16 cellular contexts compared by ENCODE assay signal in genomic region chr13:30364876-30365275, GRCh38. TPM values are rescaled to one million over a fixed set of nuclear protein-coding genes. Genes with fewer than 3 reads are reported as not detected.
A peak's percentile ranks its signal among the peaks of the same experiment; 100 is the strongest.
DNase-seq lines count a peak whose midpoint lies in the region; ATAC-seq and TF ChIP-seq lines count a peak whose summit lies in the region.
"Had no signal": no experiment of that assay in that cellular context is flagged by ENCODE, and none has a peak within 500 bp of the region (broad histone marks: within the 10 kb centered on the region; RNA-seq: fewer than 3 reads in every experiment).

No MANE protein-coding gene starts in this region.

- H3K9me3 Mint-ChIP-seq in nephron: no peaks in the 10 kb centered on the region
- H3K9me3 Mint-ChIP-seq: CD4-positive, alpha-beta T cell had no signal

- H3K27ac ChIP-seq in BLaER1 treated with 17β-estradiol and CSF1 and Interleukin-3, amounts not matched to agents 10 nM and 100 nM: peak overlapping the region in 9 of 11 experiments; percentile 7 to 96 (median 71); a peak in 17 of 22 replicates
- no peak overlapping the region for H3K27ac ChIP-seq in effector memory CD4-positive, alpha-beta T cell (ENCODE audit: insufficient read depth, low read length, poor library complexity, severe bottlenecking)
- H3K27ac ChIP-seq: adrenal gland, KMS-11 had no signal

- no peaks in the 10 kb centered on the region for H3K27me3 ChIP-seq in BLaER1 treated with 17β-estradiol and CSF1 and Interleukin-3, amounts not matched to agents 10 nM and 100 nM
- no peaks in the 10 kb centered on the region for H3K27me3 ChIP-seq in effector memory CD4-positive, alpha-beta T cell (replicated peaks; ENCODE audit: control insufficient read depth, insufficient read depth, low read length, poor library complexity, severe bottlenecking)
- H3K27me3 ChIP-seq: adrenal gland, dorsolateral prefrontal cortex had no signal

- ATAC-seq in GM18520 (IDR thresholded peaks at IDR 0.05; ENCODE audit: unreplicated experiment): no peak

- peak; percentile 42 for DNase-seq in M059J (ENCODE audit: low read depth)
- DNase-seq in fibroblast of mammary gland (ENCODE audit: low read depth): peak; percentile 25
- no peak for DNase-seq in stimulated activated naive CD4-positive, alpha-beta T cell (lab: John Stamatoyannopoulos, UW)
- DNase-seq in effector memory CD4-positive, alpha-beta T cell: no peak
- DNase-seq in superior temporal gyrus (ENCODE audit: extremely low spot score): no peak
- DNase-seq: activated CD4-positive, CD25-positive, alpha-beta regulatory T cell treated with anti-CD3 and anti-CD28 coated beads, Interleukin-2, amount 50 U/mL, for 72 hours; CD4-positive, alpha-beta T cell; dorsolateral prefrontal cortex; head of caudate nucleus; NCI-H2029 had no signal

- peak overlapping the region in 7 of 11 experiments; percentile 3 to 51 (median 34); a peak in 12 of 22 replicates for H3K9ac ChIP-seq in BLaER1 treated with 17β-estradiol and CSF1 and Interleukin-3, amounts not matched to agents 10 nM and 100 nM
- H3K9ac ChIP-seq: KMS-11 had no signal

- H4K20me1 ChIP-seq in BLaER1 treated with 17β-estradiol and CSF1 and Interleukin-3, amounts not matched to agents 10 nM and 100 nM: no peaks in the 10 kb centered on the region

- H3K27ac Mint-ChIP-seq in nephron: peak overlapping the region; percentile 46 to 89 (median 70)
- H3K27ac Mint-ChIP-seq: CD4-positive, alpha-beta T cell had no signal

- peak overlapping the region in 5 of 10 experiments; percentile 2 to 18 (median 9); a peak in 2 of 20 replicates for H3K4me3 ChIP-seq in BLaER1 treated with 17β-estradiol and CSF1 and Interleukin-3, amounts not matched to agents 10 nM and 100 nM
- H3K4me3 ChIP-seq in fibroblast of mammary gland (ENCODE audit: control insufficient read depth, low read depth, low read length): no peak overlapping the region
- no peak overlapping the region for H3K4me3 ChIP-seq in effector memory CD4-positive, alpha-beta T cell (ENCODE audit: insufficient read depth, low read depth, low read length, poor library complexity, severe bottlenecking)
- H3K4me3 ChIP-seq: adrenal gland, dorsolateral prefrontal cortex had no signal

- H3K27me3 Mint-ChIP-seq in nephron (ENCODE audit: low read depth): no peaks in the 10 kb centered on the region
- H3K27me3 Mint-ChIP-seq: CD4-positive, alpha-beta T cell had no signal

- peak overlapping the region; percentile 70 to 97 (median 81) for H3K4me2 ChIP-seq in BLaER1 treated with 17β-estradiol and CSF1 and Interleukin-3, amounts not matched to agents 10 nM and 100 nM
- H3K4me2 ChIP-seq: KMS-11 had no signal

- H3K36me3 ChIP-seq in BLaER1 treated with 17β-estradiol and CSF1 and Interleukin-3, amounts not matched to agents 10 nM and 100 nM: peaks cover 0 to 96% (median 25%) of the 10 kb centered on the region in 11 experiments; a peak in 14 of 22 replicates
- H3K36me3 ChIP-seq in effector memory CD4-positive, alpha-beta T cell (ENCODE audit: control insufficient read depth, insufficient read depth, low read length): peaks cover 31% of the 10 kb centered on the region
- H3K36me3 ChIP-seq: adrenal gland had no signal

- TF ChIP-seq CTCF in fibroblast of mammary gland (conservative IDR thresholded peaks at IDR 0.05; ENCODE audit: control insufficient read depth, insufficient read depth, low read depth, low read length): no peak
- TF ChIP-seq CTCF in nephron (IDR thresholded peaks at IDR 0.05; ENCODE audit: unreplicated experiment in 3 of 3): no peak

- peaks cover 0 to 4% (median 0%) of the 10 kb centered on the region in 11 experiments; a peak in 4 of 22 replicates for H3K9me3 ChIP-seq in BLaER1 treated with 17β-estradiol and CSF1 and Interleukin-3, amounts not matched to agents 10 nM and 100 nM (replicated peaks in 1 of 11)
- H3K9me3 ChIP-seq in effector memory CD4-positive, alpha-beta T cell (ENCODE audit: control insufficient read depth, low read length): no peaks in the 10 kb centered on the region
- H3K9me3 ChIP-seq: adrenal gland had no signal

- H3K4me3 Mint-ChIP-seq in nephron: no peak overlapping the region
- H3K4me3 Mint-ChIP-seq: CD4-positive, alpha-beta T cell had no signal

- peaks cover 43 to 97% (median 91%) of the 10 kb centered on the region in 10 experiments for H3K4me1 ChIP-seq in BLaER1 treated with 17β-estradiol and CSF1 and Interleukin-3, amounts not matched to agents 10 nM and 100 nM
- H3K4me1 ChIP-seq in effector memory CD4-positive, alpha-beta T cell (ENCODE audit: control insufficient read depth, insufficient read depth, low read length, poor library complexity, severe bottlenecking): peaks cover 11% of the 10 kb centered on the region

- peaks cover 41% of the 10 kb centered on the region for H3K4me1 Mint-ChIP-seq in nephron

- H3K36me3 Mint-ChIP-seq in nephron (ENCODE audit: low read depth): no peaks in the 10 kb centered on the region

RNA-seq across cellular contexts. Expression of gene UBE2L5, which starts 57.4 kb away (rescaled TPM):
- total RNA-seq in M059J (2014; rRNA removed; shearing (Covaris generic)): not detected in 2 replicates
- total RNA-seq: mononuclear cell had no signal

RNA-seq across cellular contexts. Expression of gene KATNAL1, which starts 57.5 kb away (rescaled TPM):
- 20.7 and 28.2 TPM in 2 replicates for total RNA-seq in M059J (2014; rRNA removed; shearing (Covaris generic))

Comparison
In these comparisons a context has a peak if more than half of its experiments do, and no peak if none do; other contexts are left out.
1. DNase-seq: peak in M059J (single experiment) and fibroblast of mammary gland (single experiment); none in stimulated activated naive CD4-positive, alpha-beta T cell (0 of 6), effector memory CD4-positive, alpha-beta T cell (0 of 3) and superior temporal gyrus (single experiment).